Comparison of ENCODE assay signal across 1 cellular context in genomic region chr2:96685592-96686459, GRCh38.
TF ChIP-seq lines count a peak whose summit lies in the region.

No MANE protein-coding gene starts in this region.

TF ChIP-seq in HCT116, 20 proteins besides CTCF, POLR2A, EP300 and RAD21 (continued from another document):
- TF ChIP-seq ZBTB33 (IDR thresholded peaks at IDR 0.05; ENCODE audit: extremely low read depth, insufficient replicate concordance, low read length) (no peak), EZH2 (IDR thresholded peaks at IDR 0.05) (no peak), SP1 (IDR thresholded peaks at IDR 0.05; ENCODE audit: low read depth) (no peak), SIN3A (IDR thresholded peaks at IDR 0.05; ENCODE audit: low read depth) (no peak), ATF3 (IDR thresholded peaks at IDR 0.05) (no peak), ELF1 (IDR thresholded peaks at IDR 0.05; ENCODE audit: borderline replicate concordance, low read depth) (no peak), EZH2phosphoT487 (IDR thresholded peaks at IDR 0.05; ENCODE audit: borderline replicate concordance) (no peak), REST (IDR thresholded peaks at IDR 0.05; ENCODE audit: low read depth) (no peak), FOSL1 (IDR thresholded peaks at IDR 0.05; ENCODE audit: low read depth) (no peak), ZFX (IDR thresholded peaks at IDR 0.05) (no peak)
